In the genomic region with DNA sequence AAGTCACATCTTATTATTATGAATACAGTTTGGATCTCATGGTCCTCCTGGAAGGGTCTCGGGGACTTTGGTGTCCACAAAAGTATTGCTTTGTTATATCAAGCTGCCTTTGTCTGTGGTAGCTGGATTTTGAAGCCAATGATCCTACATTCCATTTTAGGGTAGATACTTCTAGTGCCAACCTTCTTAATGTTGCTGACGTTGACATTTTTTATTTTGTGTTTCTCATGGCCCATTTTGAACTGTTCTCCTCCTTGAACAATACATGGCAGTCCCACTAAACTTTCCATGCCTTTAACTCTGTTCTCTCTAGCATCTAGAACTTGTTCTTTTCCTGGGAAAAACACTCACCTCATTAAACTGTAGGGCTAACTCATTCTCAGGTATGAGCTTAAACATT, we compare ENCODE assay signal across 7 cellular contexts.
"Had no signal": no experiment of that assay in that cellular context is flagged by ENCODE, and none has a peak within 500 bp of the region (broad histone marks: within the 10 kb centered on the region; RNA-seq: fewer than 3 reads in every experiment).

No MANE protein-coding gene starts in this region.

- H3K4me2 ChIP-seq: KMS-11 had no signal

- H3K27ac ChIP-seq: HL-60, KMS-11 had no signal

- DNase-seq: Karpas-422, Kasumi-1, KBM-7, KG1 had no signal

- FAIRE-seq: HTR-8/SVneo had no signal

- H3K9ac ChIP-seq: KMS-11 had no signal
